8 cellular contexts compared by ENCODE assay signal in the genomic region with DNA sequence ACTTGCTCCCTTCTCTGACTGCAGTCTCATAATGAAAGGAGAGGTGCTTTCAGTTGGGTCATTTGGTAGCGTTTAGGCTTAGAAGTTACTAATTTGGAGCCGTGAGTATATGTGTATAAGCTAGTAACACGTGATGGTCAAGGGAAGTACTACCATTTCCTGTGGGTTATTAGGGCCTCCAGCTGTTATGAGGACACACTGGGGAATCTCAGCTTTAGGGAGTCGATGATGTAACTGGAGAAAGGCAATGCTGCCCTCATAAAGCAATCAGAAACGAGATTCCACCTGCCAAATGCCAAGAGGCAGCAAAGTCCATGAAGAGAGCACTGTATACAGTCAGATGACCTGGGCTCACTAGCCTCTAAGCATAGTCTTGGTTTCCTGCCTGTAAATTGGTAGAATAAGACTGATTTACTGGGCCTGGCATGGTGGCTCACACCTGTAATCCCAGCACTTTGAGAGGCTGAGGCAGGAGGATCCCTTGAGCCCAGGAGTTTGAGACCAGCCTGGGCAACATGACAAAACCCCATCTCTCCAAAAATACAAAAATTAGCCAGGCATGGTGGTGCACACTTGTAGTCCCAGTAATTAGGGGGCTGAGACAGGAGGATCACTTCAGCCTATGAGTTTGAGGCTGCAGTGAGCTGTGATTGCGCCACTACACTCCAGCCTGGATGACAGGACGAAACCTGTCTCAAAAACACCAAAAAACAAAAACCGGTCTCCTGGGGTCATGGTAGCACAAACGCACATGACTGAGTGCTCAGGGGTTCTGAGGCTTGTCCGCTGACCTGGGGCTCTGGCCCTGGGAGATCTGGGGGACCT. TPM values are rescaled to one million over a fixed set of nuclear protein-coding genes. Genes with fewer than 3 reads are reported as not detected.
DNase-seq lines count a peak whose midpoint lies in the region; ATAC-seq and TF ChIP-seq lines count a peak whose summit lies in the region.

No MANE protein-coding gene starts in this region.

- H3K27ac Mint-ChIP-seq in T-helper 2 cell treated with Interferon-gamma antibody and Interleukin-4, amounts not matched to agents 5 μg/mL and 100 μg/mL, for 36 hours, result peak overlapping the region; percentile 4
- peak overlapping the region; percentile 60 for H3K27ac Mint-ChIP-seq in activated naive CD8-positive, alpha-beta T cell treated with anti-CD3 and anti-CD28 coated beads for 36 hours

- no peak overlapping the region for H3K27ac ChIP-seq in mesendoderm (ENCODE audit: low read depth, low read length)

- no peak overlapping the region for H2AK5ac ChIP-seq in mesendoderm (ENCODE audit: low read length)

- no peak for TF ChIP-seq EP300 in Ishikawa (IDR thresholded peaks at IDR 0.05; ENCODE audit: borderline replicate concordance)

- ATAC-seq in GM21786 (IDR thresholded peaks at IDR 0.05; ENCODE audit: unreplicated experiment), result peak; percentile 89

- H3K4me2 ChIP-seq in mesendoderm (ENCODE audit: low read length), result no peak overlapping the region

- peaks cover 30% of the 10 kb centered on the region for H3K36me3 Mint-ChIP-seq in T-helper 2 cell treated with Interferon-gamma antibody and Interleukin-4, amounts not matched to agents 5 μg/mL and 100 μg/mL, for 36 hours (ENCODE audit: low read depth)
- H3K36me3 Mint-ChIP-seq in activated naive CD8-positive, alpha-beta T cell treated with anti-CD3 and anti-CD28 coated beads for 36 hours, result peaks cover 26% of the 10 kb centered on the region

- no peak overlapping the region for H3K4me3 ChIP-seq in mesendoderm (ENCODE audit: low read length)

- H3K36me3 ChIP-seq in mesendoderm (ENCODE audit: control insufficient read depth, insufficient read depth, low read length), result peaks cover 19% of the 10 kb centered on the region

- no peak overlapping the region for H2BK120ac ChIP-seq in mesendoderm (ENCODE audit: low read depth, low read length)

- H3K79me2 ChIP-seq in mesendoderm (ENCODE audit: control insufficient read depth, insufficient read depth, low read length), result no peaks in the 10 kb centered on the region

- H3K56ac ChIP-seq in mesendoderm (ENCODE audit: low read length), result no peak overlapping the region

- H3K4me3 Mint-ChIP-seq in T-helper 2 cell treated with Interferon-gamma antibody and Interleukin-4, amounts not matched to agents 5 μg/mL and 100 μg/mL, for 36 hours, result no peak overlapping the region
- H3K4me3 Mint-ChIP-seq in activated naive CD8-positive, alpha-beta T cell treated with anti-CD3 and anti-CD28 coated beads for 36 hours, result no peak overlapping the region

- H4K8ac ChIP-seq in mesendoderm (ENCODE audit: low read depth, low read length), result no peak overlapping the region

- H3K18ac ChIP-seq in mesendoderm (ENCODE audit: low read length), result no peak overlapping the region

- no peaks in the 10 kb centered on the region for H3K27me3 Mint-ChIP-seq in T-helper 2 cell treated with Interferon-gamma antibody and Interleukin-4, amounts not matched to agents 5 μg/mL and 100 μg/mL, for 36 hours (ENCODE audit: low read depth)
- H3K27me3 Mint-ChIP-seq in activated naive CD8-positive, alpha-beta T cell treated with anti-CD3 and anti-CD28 coated beads for 36 hours, result no peaks in the 10 kb centered on the region

- H2BK15ac ChIP-seq in mesendoderm (replicated peaks; ENCODE audit: low read depth), result no peak overlapping the region

- H3K4me1 Mint-ChIP-seq in T-helper 2 cell treated with Interferon-gamma antibody and Interleukin-4, amounts not matched to agents 5 μg/mL and 100 μg/mL, for 36 hours (ENCODE audit: low read depth), result peaks cover 6% of the 10 kb centered on the region
- peaks cover 26% of the 10 kb centered on the region for H3K4me1 Mint-ChIP-seq in activated naive CD8-positive, alpha-beta T cell treated with anti-CD3 and anti-CD28 coated beads for 36 hours

- peaks cover 2% of the 10 kb centered on the region for H3K79me1 ChIP-seq in mesendoderm (ENCODE audit: low read length)

- H4K5ac ChIP-seq in mesendoderm (ENCODE audit: low read length), result no peak overlapping the region

- H3K4me1 ChIP-seq in mesendoderm (ENCODE audit: control insufficient read depth, low read depth, low read length), result no peaks in the 10 kb centered on the region

- H3K9me3 Mint-ChIP-seq in T-helper 2 cell treated with Interferon-gamma antibody and Interleukin-4, amounts not matched to agents 5 μg/mL and 100 μg/mL, for 36 hours, result no peaks in the 10 kb centered on the region
- no peaks in the 10 kb centered on the region for H3K9me3 Mint-ChIP-seq in activated naive CD8-positive, alpha-beta T cell treated with anti-CD3 and anti-CD28 coated beads for 36 hours

- no peak overlapping the region for H3K4ac ChIP-seq in mesendoderm (ENCODE audit: low read depth, low read length)

- no peaks in the 10 kb centered on the region for H3K27me3 ChIP-seq in mesendoderm (ENCODE audit: insufficient read depth, low read length, poor library complexity)

- DNase-seq in T-helper 2 cell treated with Interferon-gamma antibody and Interleukin-4, amounts not matched to agents 5 μg/mL and 100 μg/mL, for 36 hours (ENCODE audit: low spot score), result no peak
- DNase-seq in T-helper 2 cell (no peak), mesendoderm (peak; percentile 41), ureter (ENCODE audit: low spot score) (no peak)
- DNase-seq in activated naive CD8-positive, alpha-beta T cell treated with anti-CD3 and anti-CD28 coated beads for 36 hours, result no peak
- no peak for DNase-seq in stimulated activated CD4-positive, alpha-beta T cell treated with anti-CD3 and anti-CD28 coated beads, Interleukin-12 subunit alpha, Interleukin-12 subunit beta, amount 100 ng/mL, for 4 hours

- no peak overlapping the region for H3K9ac ChIP-seq in mesendoderm (ENCODE audit: low read length)

- H2BK5ac ChIP-seq in mesendoderm (ENCODE audit: low read length), result no peak overlapping the region

- H3K23ac ChIP-seq in mesendoderm (ENCODE audit: low read length), result no peak overlapping the region

- TF ChIP-seq RAD21 in Ishikawa (IDR thresholded peaks at IDR 0.05; ENCODE audit: low read depth), result no peak

- WGBS in mesendoderm (ENCODE audit: extremely low coverage, insufficient coverage, low lambda C conversion rate), result no CpG with 5 or more reads among the region's 10 CpGs

TF ChIP-seq in Ishikawa, 13 proteins besides CTCF, POLR2A, EP300 and RAD21:
- TF ChIP-seq ZBTB7A (IDR thresholded peaks at IDR 0.05; ENCODE audit: low read depth) (no peak), CEBPB (IDR thresholded peaks at IDR 0.05) (peak; percentile 44; the same call in 1 of the 2 replicates)
- TF ChIP-seq, protein P1, sequence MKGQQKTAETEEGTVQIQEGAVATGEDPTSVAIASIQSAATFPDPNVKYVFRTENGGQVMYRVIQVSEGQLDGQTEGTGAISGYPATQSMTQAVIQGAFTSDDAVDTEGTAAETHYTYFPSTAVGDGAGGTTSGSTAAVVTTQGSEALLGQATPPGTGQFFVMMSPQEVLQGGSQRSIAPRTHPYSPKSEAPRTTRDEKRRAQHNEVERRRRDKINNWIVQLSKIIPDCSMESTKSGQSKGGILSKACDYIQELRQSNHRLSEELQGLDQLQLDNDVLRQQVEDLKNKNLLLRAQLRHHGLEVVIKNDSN (IDR thresholded peaks at IDR 0.05), result no peak

RNA-seq across cellular contexts. Expression of a gene that starts 53.0 kb away (rescaled TPM):
- 100 to 1,000 TPM; 545 to 550 TPM for total RNA-seq in activated naive CD8-positive, alpha-beta T cell treated with anti-CD3 and anti-CD28 coated beads for 36 hours
- 204 TPM for polyA plus RNA-seq in mesendoderm (2013, experiment 1 of 2)
- polyA plus RNA-seq in mesendoderm (2013, experiment 2 of 2), result 185 TPM
- 382 TPM for total RNA-seq in ureter

RNA-seq across cellular contexts. Expression of a gene that starts 53.3 kb away (rescaled TPM):
- total RNA-seq in activated naive CD8-positive, alpha-beta T cell treated with anti-CD3 and anti-CD28 coated beads for 36 hours, result 10 to 100 TPM; 45.5 TPM
- polyA plus RNA-seq in mesendoderm (2013, experiment 1 of 2), result 23.8 TPM
- polyA plus RNA-seq in mesendoderm (2013, experiment 2 of 2), result 24.5 TPM
- 49.6 TPM for total RNA-seq in ureter
